Comparison of ENCODE assay signal across 39 cellular contexts in genomic region chrX:153409414-153410101, GRCh38. TPM values are rescaled to one million over a fixed set of nuclear protein-coding genes. Genes with fewer than 3 reads are reported as not detected.
"Had no signal": no experiment of that assay in that cellular context is flagged by ENCODE, and none has a peak within 500 bp of the region (broad histone marks: within the 10 kb centered on the region; RNA-seq: fewer than 3 reads in every experiment).

No MANE protein-coding gene starts in this region.

- H3K27ac ChIP-seq: brain microvascular endothelial cell, colonic mucosa, epithelial cell of prostate, esophagus squamous epithelium, gastroesophageal sphincter, WERI-Rb-1 had no signal

- H3K4me3 ChIP-seq: colonic mucosa, esophagus squamous epithelium, gastroesophageal sphincter had no signal

- ATAC-seq: activated CD4-positive, alpha-beta T cell treated with anti-CD3 and anti-CD28 coated beads for 36 hours; activated CD8-positive, alpha-beta memory T cell treated with anti-CD3 and anti-CD28 coated beads, Interleukin-2, amount 10 ng/mL, durations not matched to agents 7 days and 5 days; activated CD8-positive, alpha-beta T cell treated with anti-CD3 and anti-CD28 coated beads, Interleukin-2, amount 10 ng/mL, durations not matched to agents 7 days and 5 days; activated naive CD4-positive, alpha-beta T cell treated with anti-CD3 and anti-CD28 coated beads, Interleukin-2, amount 50 U/mL, for 72 hours; activated T-cell treated with anti-CD3 and anti-CD28 coated beads, Interleukin-2, amount 50 U/mL, for 72 hours; gastroesophageal sphincter; T-helper 17 cell had no signal

- H3K9me3 ChIP-seq: colonic mucosa, esophagus squamous epithelium, gastroesophageal sphincter had no signal

- H3K27me3 ChIP-seq: gastroesophageal sphincter had no signal

- FAIRE-seq: astrocyte, bronchial epithelial cell, endometrium, endothelial cell of umbilical vein had no signal

- H3K36me3 ChIP-seq: brain microvascular endothelial cell, colonic mucosa, esophagus squamous epithelium, gastroesophageal sphincter, WERI-Rb-1 had no signal

- DNase-seq: activated B cell treated with CpG ODN at 0.5 μM for 24 hours; activated CD4-positive, alpha-beta memory T cell treated with anti-CD3 and anti-CD28 coated beads for 36 hours; activated CD4-positive, alpha-beta T cell treated with anti-CD3 and anti-CD28 coated beads for 36 hours; activated CD4-positive, alpha-beta T cell treated with anti-CD3 and anti-CD28 coated beads, Interleukin-2, amount 10 ng/mL, durations not matched to agents 24 days and 14 days; activated CD4-positive, CD25-positive, alpha-beta regulatory T cell treated with anti-CD3 and anti-CD28 coated beads, Interleukin-2, amount 50 U/mL, for 72 hours; activated CD8-positive, alpha-beta memory T cell treated with anti-CD3 and anti-CD28 coated beads, Interleukin-2, amount 10 ng/mL, durations not matched to agents 7 days and 5 days; activated CD8-positive, alpha-beta memory T cell treated with anti-CD3 and anti-CD28 coated beads, Interleukin-2, amount 50 U/mL, for 4 hours; activated CD8-positive, alpha-beta T cell treated with anti-CD3 and anti-CD28 coated beads, Interleukin-2, amount 10 ng/mL, durations not matched to agents 7 days and 5 days; activated gamma-delta T cell; activated naive CD4-positive, alpha-beta T cell; activated naive CD4-positive, alpha-beta T cell treated with anti-CD3 and anti-CD28 coated beads, Interleukin-2, amount 10 ng/mL, durations not matched to agents 7 days and 5 days; activated naive CD8-positive, alpha-beta T cell treated with anti-CD3 and anti-CD28 coated beads, Interleukin-2, amount 10 ng/mL, durations not matched to agents 7 days and 5 days; activated T-cell treated with anti-CD3 and anti-CD28 coated beads, Interleukin-2, amount 50 U/mL, for 1 hour; activated T-cell treated with anti-CD3 and anti-CD28 coated beads, Interleukin-2, amount 50 U/mL, for 72 hours; amniotic stem cell; anterior cingulate cortex; brain microvascular endothelial cell; caudate nucleus; colonic mucosa; effector CD8-positive, alpha-beta T cell; esophagus squamous epithelium; foreskin melanocyte; T-helper 1 cell; T-helper 17 cell; T1000; WERI-Rb-1 had no signal

- H3K4me1 ChIP-seq: colonic mucosa had no signal

RNA-seq across cellular contexts. Expression of gene PNMA6E, which starts 8.4 kb away (rescaled TPM):
- total RNA-seq: activated B cell treated with CpG ODN at 0.5 μM for 24 hours; activated CD4-positive, alpha-beta memory T cell treated with anti-CD3 and anti-CD28 coated beads for 36 hours; activated CD4-positive, alpha-beta T cell treated with anti-CD3 and anti-CD28 coated beads for 36 hours; activated CD4-positive, alpha-beta T cell treated with anti-CD3 and anti-CD28 coated beads, Interleukin-2, amount 10 ng/mL, durations not matched to agents 24 days and 14 days; activated CD8-positive, alpha-beta memory T cell treated with anti-CD3 and anti-CD28 coated beads for 36 hours; activated CD8-positive, alpha-beta memory T cell treated with anti-CD3 and anti-CD28 coated beads, Interleukin-2, amount 10 ng/mL, durations not matched to agents 7 days and 5 days; activated CD8-positive, alpha-beta T cell treated with anti-CD3 and anti-CD28 coated beads, Interleukin-2, amount 10 ng/mL, durations not matched to agents 7 days and 5 days; activated naive CD4-positive, alpha-beta T cell treated with anti-CD3 and anti-CD28 coated beads, Interleukin-2, amount 50 U/mL, for 72 hours; activated naive CD8-positive, alpha-beta T cell treated with anti-CD3 and anti-CD28 coated beads, Interleukin-2, amount 10 ng/mL, durations not matched to agents 7 days and 5 days; activated T-cell treated with anti-CD3 and anti-CD28 coated beads, Interleukin-2, amount 50 U/mL, for 72 hours; astrocyte; bronchial epithelial cell; colonic mucosa; dermis microvascular lymphatic vessel endothelial cell; endothelial cell of umbilical vein; esophagus squamous epithelium; fibroblast of lung; fibroblast of villous mesenchyme; gastroesophageal sphincter; glomerular endothelial cell; T-helper 17 cell had no signal
- polyA plus RNA-seq: endothelial cell of umbilical vein, esophagus, fibroblast of lung had no signal

RNA-seq across cellular contexts. Expression of gene TREX2, which starts 36.3 kb away (rescaled TPM):
- polyA plus RNA-seq: fibroblast of lung had no signal
